21 cellular contexts compared by ENCODE assay signal in genomic region chrX:121085612-121086010, GRCh38. TPM values are rescaled to one million over a fixed set of nuclear protein-coding genes. Genes with fewer than 3 reads are reported as not detected.
A peak's percentile ranks its signal among the peaks of the same experiment; 100 is the strongest.
DNase-seq lines count a peak whose midpoint lies in the region; ATAC-seq, FAIRE-seq and TF ChIP-seq lines count a peak whose summit lies in the region.
"Had no signal": no experiment of that assay in that cellular context is flagged by ENCODE, and none has a peak within 500 bp of the region (broad histone marks: within the 10 kb centered on the region; RNA-seq: fewer than 3 reads in every experiment).

No MANE protein-coding gene starts in this region.

- in situ Hi-C loops in K562 (cut with MboI): no loop called here

- no peak overlapping the region for H3K4me3 ChIP-seq in K562
- no peak overlapping the region for H3K4me3 ChIP-seq in SJCRH30
- H3K4me3 ChIP-seq: A549; BLaER1 treated with 17β-estradiol and CSF1 and Interleukin-3, amounts not matched to agents 10 nM and 100 nM had no signal

- H3K4me2 ChIP-seq in K562 (ENCODE audit: insufficient read depth, low read length): peak overlapping the region; percentile 45
- H3K4me2 ChIP-seq: A549; BLaER1 treated with 17β-estradiol and CSF1 and Interleukin-3, amounts not matched to agents 10 nM and 100 nM had no signal

- TF ChIP-seq POLR2A in K562 (conservative IDR thresholded peaks at IDR 0.05): no peak

- BruUV-seq in K562 (replicated peaks; lab: Mats Ljungman, UMichigan): no TSS peak

- H3K27me3 Mint-ChIP-seq in type B pancreatic cell: no peaks in the 10 kb centered on the region
- H3K27me3 Mint-ChIP-seq: B cell; CD4-positive, alpha-beta T cell had no signal

- CTCF ChIA-PET in K562 (lab: Yijun Ruan, JAX; ENCODE audit: low intra/inter-chr PET ratio): no interaction called here

- 18% methylated on average over 2 of the region's 2 CpGs for WGBS in K562 (ENCODE audit: insufficient coverage, low coverage, missing lambda C conversion rate)

- TF ChIP-seq CTCF in K562 (IDR thresholded peaks at IDR 0.05 in 2 of 3, conservative IDR thresholded peaks at IDR 0.05 in 1 of 3; ENCODE audit: insufficient read depth in 2 of 3, low read depth in 1 of 3, low read length in 3 of 3): no peak
- no peak for TF ChIP-seq CTCF in type B pancreatic cell (conservative IDR thresholded peaks at IDR 0.05)

- H3K36me3 Mint-ChIP-seq in type B pancreatic cell: no peaks in the 10 kb centered on the region
- H3K36me3 Mint-ChIP-seq: CD8-positive, alpha-beta T cell had no signal

- POLR2A ChIA-PET in K562 (lab: Yijun Ruan, JAX): interaction anchor here (0.6 to 0.8 kb wide), 2 partner anchors 10 to 63 kb away, joined by 3 to 4 read pairs; no protein-coding TSS in a partner anchor

- H3K4me1 ChIP-seq in K562 (replicated peaks in 1 of 2; ENCODE audit: control insufficient read depth in 2 of 2, insufficient read depth in 2 of 2, low read length in 2 of 2): peaks cover 0 to 11% of the 10 kb centered on the region in 2 experiments; a peak in 3 of 5 replicates
- no peaks in the 10 kb centered on the region for H3K4me1 ChIP-seq in SJCRH30
- H3K4me1 ChIP-seq: A549; BLaER1 treated with 17β-estradiol and CSF1 and Interleukin-3, amounts not matched to agents 10 nM and 100 nM; Caco-2 had no signal

- DNase-seq in DMS53 (lab: John Stamatoyannopoulos, UW): peak; percentile 2
- DNase-seq in DMS53 treated with DMSO at 0.1 percent for 48 hours (lab: John Stamatoyannopoulos, UW; ENCODE audit: unreplicated experiment): no peak
- DNase-seq in K562 (ENCODE audit: extremely low read depth in 1 of 4, low spot score in 3 of 4): no peak
- no peak for DNase-seq in type B pancreatic cell (ENCODE audit: extremely low spot score, unreplicated experiment)
- DNase-seq in SJCRH30: no peak
- DNase-seq: AML-193; Caco-2; Calu3; CD4-positive, alpha-beta T cell; CD8-positive, alpha-beta T cell; DMS79 treated with DMSO at 0.1 percent for 48 hours; GF-D8 had no signal

- no peaks in the 10 kb centered on the region for H3K27me3 ChIP-seq in K562 (ENCODE audit: control insufficient read depth in 2 of 2, insufficient read depth in 2 of 2, low read length in 2 of 2)
- no peaks in the 10 kb centered on the region for H3K27me3 ChIP-seq in SJCRH30
- H3K27me3 ChIP-seq: BLaER1 treated with 17β-estradiol and CSF1 and Interleukin-3, amounts not matched to agents 10 nM and 100 nM had no signal

- no peaks in the 10 kb centered on the region for H3K79me2 ChIP-seq in K562 (ENCODE audit: control insufficient read depth, insufficient read depth, low read length)

- no peak for TF ChIP-seq RAD21 in K562 (CRISPR knock-in tag; conservative IDR thresholded peaks at IDR 0.05 in 1 of 2, IDR thresholded peaks at IDR 0.05 in 1 of 2)

- H3K27ac ChIP-seq in K562 (ENCODE audit: extremely low read depth, low read depth, low read length): peak overlapping the region; percentile 73; the same call in 2 of the 3 replicates
- H3K27ac ChIP-seq in SJCRH30: no peak overlapping the region
- H3K27ac ChIP-seq: 22Rv1; A549; BLaER1 treated with 17β-estradiol and CSF1 and Interleukin-3, amounts not matched to agents 10 nM and 100 nM; C4-2B had no signal

- H3K36me3 ChIP-seq in K562 (ENCODE audit: control insufficient read depth, insufficient read depth, low read length) (no peaks in the 10 kb centered on the region), SJCRH30 (no peaks in the 10 kb centered on the region)
- H3K36me3 ChIP-seq: BLaER1 treated with 17β-estradiol and CSF1 and Interleukin-3, amounts not matched to agents 10 nM and 100 nM had no signal

- FAIRE-seq in K562 (lab: Jason Lieb, UNC): no peak
- FAIRE-seq: D721Med, G401.6, GM12891 had no signal

- peak overlapping the region; percentile 70 for H3K27ac Mint-ChIP-seq in type B pancreatic cell
- H3K27ac Mint-ChIP-seq: B cell; CD4-positive, alpha-beta T cell; CD8-positive, alpha-beta T cell had no signal

- H4K20me1 ChIP-seq in K562 (replicated peaks; ENCODE audit: control insufficient read depth, insufficient read depth, low read length): no peaks in the 10 kb centered on the region
- H4K20me1 ChIP-seq: BLaER1 treated with 17β-estradiol and CSF1 and Interleukin-3, amounts not matched to agents 10 nM and 100 nM had no signal

- H3K9ac ChIP-seq in K562 (ENCODE audit: insufficient read depth in 1 of 2, low read depth in 2 of 2, low read length in 2 of 2): no peak overlapping the region
- H3K9ac ChIP-seq: BLaER1 treated with 17β-estradiol and CSF1 and Interleukin-3, amounts not matched to agents 10 nM and 100 nM had no signal

- H3K4me1 Mint-ChIP-seq in type B pancreatic cell (ENCODE audit: unreplicated experiment): peaks cover 7% of the 10 kb centered on the region
- H3K4me1 Mint-ChIP-seq: B cell had no signal

- ATAC-seq in K562 (peak; percentile 27), GM21737 (IDR thresholded peaks at IDR 0.05; ENCODE audit: unreplicated experiment) (no peak)
- ATAC-seq: A549; CD8-positive, alpha-beta T cell had no signal

- intact Hi-C loops in K562 (cut with micrococcal nuclease): loop anchor here (10.0 kb wide), 1 partner anchor 109 kb away; no protein-coding TSS in a partner anchor

- peak overlapping the region; percentile 72; the same call in 1 of the 2 replicates for H2AFZ ChIP-seq in K562 (ENCODE audit: low read depth, low read length)

- H3K9me3 ChIP-seq in K562 (replicated peaks; ENCODE audit: control insufficient read depth, insufficient read depth, low read depth, low read length): no peaks in the 10 kb centered on the region
- no peaks in the 10 kb centered on the region for H3K9me3 ChIP-seq in SJCRH30 (replicated peaks)
- H3K9me3 ChIP-seq: A549, Caco-2 had no signal

- peaks cover 8% of the 10 kb centered on the region for H3K9me3 Mint-ChIP-seq in type B pancreatic cell
- H3K9me3 Mint-ChIP-seq: CD8-positive, alpha-beta T cell had no signal

- no peak for TF ChIP-seq EP300 in K562 (IDR thresholded peaks at IDR 0.05; ENCODE audit: low read length)

- no peaks in the 10 kb centered on the region for H3K9me1 ChIP-seq in K562 (ENCODE audit: control insufficient read depth, insufficient read depth, low read length)

- H3K4me3 Mint-ChIP-seq in type B pancreatic cell: no peak overlapping the region
- H3K4me3 Mint-ChIP-seq: B cell; CD4-positive, alpha-beta T cell; CD8-positive, alpha-beta T cell had no signal

TF ChIP-seq in K562, 482 proteins besides CTCF, POLR2A, EP300 and RAD21 (continues in another document):
- TF ChIP-seq IRF1 (CRISPR knock-in tag; IDR thresholded peaks at IDR 0.05; ENCODE audit: borderline replicate concordance): no peak
- no peak for TF ChIP-seq PBX2 (CRISPR knock-in tag; IDR thresholded peaks at IDR 0.05; ENCODE audit: low read depth)
- peak; percentile 28; the same call in 1 of the 2 replicates for TF ChIP-seq PBX2 (tag; conservative IDR thresholded peaks at IDR 0.05; ENCODE audit: low read depth)
- TF ChIP-seq TRIM28 (IDR thresholded peaks at IDR 0.05): peak; percentile 73
- TF ChIP-seq TBP (optimal IDR thresholded peaks at IDR 0.05; ENCODE audit: low read depth, low read length): no peak
- no peak for TF ChIP-seq RBBP5 (IDR thresholded peaks at IDR 0.05; ENCODE audit: borderline replicate concordance, insufficient read depth, low read length, poor library complexity, severe bottlenecking)
- TF ChIP-seq CBX3 (IDR thresholded peaks at IDR 0.05; ENCODE audit: borderline replicate concordance in 1 of 2, low read length in 2 of 2): peak in 1 of 2 experiments; percentile 63; a peak in 2 of 3 replicates

RNA-seq across cellular contexts. Expression of gene GLUD2, which starts 38.2 kb away (rescaled TPM):
- 7.3 and 11.6 TPM in 2 replicates for total RNA-seq in K562 (2011; cell fraction: chromatin; rRNA removed; ENCODE audit: low replicate concordance)
- total RNA-seq in K562 (2011; cell fraction: nucleolus; rRNA removed): 5.5 and 5.8 TPM in 2 replicates
- 4.9 and 7.0 TPM in 2 replicates for total RNA-seq in K562 (2011; cell fraction: nucleoplasm; rRNA removed)
- 7.0 and 8.1 TPM in 2 replicates for total RNA-seq in K562 (2014; rRNA removed)
- 9.0 and 9.1 TPM in 2 replicates for total RNA-seq in K562 (2014; rRNA removed; fragmentation: Illumina TruSeq; extraction: Trizol)
- 7.1 and 7.5 TPM in 2 replicates for total RNA-seq in K562 (2015; rRNA removed; fragmentation: Illumina TruSeq; extraction: Trizol)
- 8.8 and 9.6 TPM in 2 replicates for total RNA-seq in K562 (2021)
- 1.9 and 8.1 TPM in 2 replicates for polyA plus RNA-seq in K562 (2011; rRNA removed)
- 0.63 and 4.4 TPM in 2 replicates for polyA plus RNA-seq in K562 (2011; cell fraction: cytosol; rRNA removed)
- 0.56 and 2.9 TPM in 2 replicates for polyA plus RNA-seq in K562 (2011; cell fraction: nucleus; rRNA removed)
- 6.6 and 7.7 TPM in 2 replicates for polyA plus RNA-seq in K562 (2012)
- polyA plus RNA-seq in K562 (2014; fragmentation: Illumina TruSeq; extraction: Trizol): 7.8 and 8.1 TPM in 2 replicates
- 1 to 10 TPM; 1.5 to 1.6 TPM for polyA plus RNA-seq in K562 (2014; fragmentation: Nextera tagmentation; extraction: Ambion mirVana)
- polyA plus RNA-seq in K562 (2014; rRNA removed): 5.3 and 5.6 TPM in 2 replicates
- 2.8 and 16.1 TPM in 2 replicates for polyA minus RNA-seq in K562 (2011; rRNA and poly(A)+ RNA removed)
- 5.3 TPM in 1 of 2 replicates, not detected in the other for polyA minus RNA-seq in K562 (2011; cell fraction: cytosol; rRNA and poly(A)+ RNA removed)
- 1.6 and 5.0 TPM in 2 replicates for polyA minus RNA-seq in K562 (2011; cell fraction: nucleus; rRNA and poly(A)+ RNA removed)
- total RNA-seq in type B pancreatic cell (ENCODE audit: low replicate concordance): 5.8 and 9.8 TPM in 2 replicates
- 0.20 and 0.35 TPM in 2 replicates for total RNA-seq in SJCRH30 (2014; rRNA removed; shearing (Covaris generic))
